In the genomic region with DNA sequence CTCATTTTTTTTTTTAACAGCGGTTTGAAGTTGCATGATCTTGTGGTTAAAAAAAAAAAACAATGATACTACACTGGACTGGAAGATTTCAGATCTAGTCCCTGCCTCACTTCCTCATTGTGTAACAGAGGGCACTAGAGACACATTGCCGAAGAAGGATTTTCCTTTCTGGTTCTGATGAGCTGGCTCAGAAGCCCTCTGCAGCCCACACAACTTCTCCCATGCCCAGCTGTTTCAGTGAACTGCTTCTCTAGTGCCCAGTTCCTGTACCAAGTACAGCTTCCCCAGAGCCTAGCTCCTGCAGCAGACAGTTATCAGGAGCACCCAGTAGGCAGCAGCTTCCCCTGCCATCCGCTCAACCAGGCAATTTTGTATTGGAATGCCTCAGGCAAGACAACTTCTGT, we compare ENCODE assay signal across 11 cellular contexts. TPM values are rescaled to one million over a fixed set of nuclear protein-coding genes. Genes with fewer than 3 reads are reported as not detected.
DNase-seq lines count a peak whose midpoint lies in the region; ATAC-seq and TF ChIP-seq lines count a peak whose summit lies in the region.
"Had no signal": no experiment of that assay in that cellular context is flagged by ENCODE, and none has a peak within 500 bp of the region (broad histone marks: within the 10 kb centered on the region; RNA-seq: fewer than 3 reads in every experiment).

No MANE protein-coding gene starts in this region.

- H3K27me3 Mint-ChIP-seq in activated T-cell treated with anti-CD3 and anti-CD28 coated beads, Interleukin-2, amount 50 U/mL, for 24 hours, result no peaks in the 10 kb centered on the region

- H3K9me3 Mint-ChIP-seq in activated T-cell treated with anti-CD3 and anti-CD28 coated beads, Interleukin-2, amount 50 U/mL, for 24 hours, result no peaks in the 10 kb centered on the region

- H3K4me3 ChIP-seq in dorsolateral prefrontal cortex, result no peak overlapping the region

- peak; percentile 56 for DNase-seq in CMK (ENCODE audit: low read depth)
- peak in 6 of 10 donors; percentile 5 to 60 (median 44) for DNase-seq in dorsolateral prefrontal cortex
- DNase-seq in SK-N-DZ (ENCODE audit: low spot score), result no peak
- no peak for DNase-seq in GM13976 (ENCODE audit: low spot score)
- DNase-seq in activated T-cell treated with anti-CD3 and anti-CD28 coated beads, Interleukin-2, amount 50 U/mL, for 24 hours, result no peak
- DNase-seq: activated CD8-positive, alpha-beta memory T cell treated with anti-CD3 and anti-CD28 coated beads, Interleukin-2, amount 50 U/mL, for 4 hours; NCI-H526 had no signal

- H3K36me3 Mint-ChIP-seq in activated T-cell treated with anti-CD3 and anti-CD28 coated beads, Interleukin-2, amount 50 U/mL, for 24 hours (ENCODE audit: low read depth), result no peaks in the 10 kb centered on the region

- no peak overlapping the region for H3K4me3 Mint-ChIP-seq in activated T-cell treated with anti-CD3 and anti-CD28 coated beads, Interleukin-2, amount 50 U/mL, for 24 hours

- intact Hi-C loops in dorsolateral prefrontal cortex (cut with DNase I), result no loop called here

- no peaks in the 10 kb centered on the region for H3K4me1 Mint-ChIP-seq in activated T-cell treated with anti-CD3 and anti-CD28 coated beads, Interleukin-2, amount 50 U/mL, for 24 hours (ENCODE audit: low read depth)

- H3K27ac Mint-ChIP-seq in activated T-cell treated with anti-CD3 and anti-CD28 coated beads, Interleukin-2, amount 50 U/mL, for 24 hours, result no peak overlapping the region

- in situ Hi-C loops in GM13976 (cut with MboI; ENCODE audit: low sequenced_read_pairs, unreplicated experiment), result loop anchor here (10.0 kb wide), 1 partner anchor 141 kb away; no protein-coding TSS in a partner anchor

- no peak for TF ChIP-seq CTCF in dorsolateral prefrontal cortex (IDR thresholded peaks at IDR 0.05 in 54 of 56, conservative IDR thresholded peaks at IDR 0.05 in 2 of 56; ENCODE audit: low read depth in 1 of 56, partially characterized antibody in 56 of 56)
- no peak for TF ChIP-seq CTCF in GM13976 (IDR thresholded peaks at IDR 0.05; ENCODE audit: borderline replicate concordance, control extremely low read depth, extremely low read depth, insufficient read depth, missing control alignments)

- no peak overlapping the region for H3K27ac ChIP-seq in dorsolateral prefrontal cortex

- peak; percentile 62 for ATAC-seq in GM21381 (IDR thresholded peaks at IDR 0.05; ENCODE audit: unreplicated experiment)
- peak; percentile 76 for ATAC-seq in HG03442 (IDR thresholded peaks at IDR 0.05; ENCODE audit: unreplicated experiment)
- no peak for ATAC-seq in activated CD4-positive, CD25-positive, alpha-beta regulatory T cell treated with anti-CD3 and anti-CD28 coated beads, Interleukin-2, amount 50 U/mL, for 24 hours

- H3K27me3 ChIP-seq in dorsolateral prefrontal cortex, result peaks cover 0 to 6% (median 0%) of the 10 kb centered on the region in 45 donors

RNA-seq across cellular contexts. Expression of gene ANO5, which starts 29.5 kb away (rescaled TPM):
- total RNA-seq in dorsolateral prefrontal cortex, result 10 to 100 TPM in 119 of 120 experiments, 1 to 10 TPM in 1; 8.6 to 42.0 (median 27.1) TPM
- 11.6 and 12.9 TPM in 2 replicates for polyA plus RNA-seq in SK-N-DZ (2014; cell fraction: cytosol; rRNA removed)
- polyA plus RNA-seq in SK-N-DZ (2014; cell fraction: nucleus; rRNA removed), result 14.1 and 14.8 TPM in 2 replicates
- polyA plus RNA-seq: BJ had no signal

Comparison
In these comparisons a context has a peak if more than half of its experiments do, and no peak if none do; other contexts are left out.
1. DNase-seq: peak in CMK (single experiment) and dorsolateral prefrontal cortex (6 of 10); none in SK-N-DZ (single experiment), GM13976 (single experiment) and activated T-cell treated with anti-CD3 and anti-CD28 coated beads, Interleukin-2, amount 50 U/mL, for 24 hours (single experiment).
2. ATAC-seq: peak in GM21381 (single experiment) and HG03442 (single experiment); none in activated CD4-positive, CD25-positive, alpha-beta regulatory T cell treated with anti-CD3 and anti-CD28 coated beads, Interleukin-2, amount 50 U/mL, for 24 hours (0 of 2).